ENCODE assay signal across 10 cellular contexts in genomic region chr22:39522091-39522490, GRCh38. TPM values are rescaled to one million over a fixed set of nuclear protein-coding genes. Genes with fewer than 3 reads are reported as not detected.
DNase-seq lines count a peak whose midpoint lies in the region; ATAC-seq and TF ChIP-seq lines count a peak whose summit lies in the region.
"Not testable (repeated sequence)": the region's sequence is repeated elsewhere in the genome, so short reads cannot be mapped to it uniquely, and the experiment has no call there.
"Had no signal": no experiment of that assay in that cellular context is flagged by ENCODE, and none has a peak within 500 bp of the region (broad histone marks: within the 10 kb centered on the region; RNA-seq: fewer than 3 reads in every experiment).

No MANE protein-coding gene starts in this region.

- not testable (repeated sequence) for H2AFZ ChIP-seq in SU-DHL-6 (ENCODE audit: low read depth, low read length, severe bottlenecking)

- H3F3A ChIP-seq in SU-DHL-6 (ENCODE audit: insufficient read depth), result peaks cover 81% of the 10 kb centered on the region

- WGBS in endodermal cell (ENCODE audit: insufficient coverage in 1 of 2, insufficient read length in 1 of 2), 2 experiments, result 86 to 90% methylated on average over 1 to 3 of the region's 5 CpGs

- peak overlapping the region; percentile 98 for H3K4me3 ChIP-seq in BE2C (ENCODE audit: low read depth, low read length)
- peak overlapping the region; percentile 87 for H3K4me3 ChIP-seq in SU-DHL-6 (ENCODE audit: insufficient read depth, low read length, poor library complexity, severe bottlenecking)
- peak overlapping the region; percentile 97 for H3K4me3 ChIP-seq in endodermal cell (ENCODE audit: low read length)
- H3K4me3 ChIP-seq in iPS-20b (ENCODE audit: low read length), result peak overlapping the region; percentile 93
- H3K4me3 ChIP-seq in stomach smooth muscle (ENCODE audit: low read length in 2 of 2), result peak overlapping the region; percentile 94 to 98

- H4K20me1 ChIP-seq in SU-DHL-6 (ENCODE audit: low read depth, low read length), result peaks cover 11% of the 10 kb centered on the region; the same call in 1 of the 2 replicates

- H3K27ac ChIP-seq in SU-DHL-6 (ENCODE audit: low read depth, low read length) (peak overlapping the region; percentile 90), stomach smooth muscle (ENCODE audit: low read length) (peak overlapping the region; percentile 99)
- not testable (repeated sequence) for H3K27ac ChIP-seq in endodermal cell (ENCODE audit: low read depth, low read length); iPS-20b (ENCODE audit: low read length)

- H3K36me3 ChIP-seq in BE2C (peaks cover 64% of the 10 kb centered on the region), SU-DHL-6 (ENCODE audit: low read length) (peaks cover 19% of the 10 kb centered on the region), endodermal cell (ENCODE audit: control insufficient read depth, insufficient read depth, low read length) (peaks cover 44% of the 10 kb centered on the region), iPS-20b (ENCODE audit: insufficient read depth, low read depth, low read length) (peaks cover 46% of the 10 kb centered on the region), stomach smooth muscle (ENCODE audit: control insufficient read depth in 2 of 2, insufficient read depth in 2 of 2, low read length in 2 of 2) (peaks cover 22 to 33% of the 10 kb centered on the region in 2 donors)

- not testable (repeated sequence) for H3K9me3 ChIP-seq in BE2C; SU-DHL-6 (ENCODE audit: insufficient read depth, low read length); endodermal cell (ENCODE audit: control insufficient read depth, low read length); iPS-20b (ENCODE audit: insufficient read depth, low read depth, low read length); stomach smooth muscle (ENCODE audit: control insufficient read depth in 2 of 2, low read length in 2 of 2)

- not testable (repeated sequence) for H3K27me3 ChIP-seq in BE2C; SU-DHL-6 (ENCODE audit: low read length); endodermal cell (ENCODE audit: control insufficient read depth, insufficient read depth, low read length, poor library complexity, severe bottlenecking); iPS-20b (ENCODE audit: insufficient read depth, low read length); stomach smooth muscle (ENCODE audit: control insufficient read depth in 1 of 2, insufficient read depth in 2 of 2, low read length in 2 of 2)

- H3K9me2 ChIP-seq in SU-DHL-6 (replicated peaks; ENCODE audit: insufficient read depth, low read length), result not testable (repeated sequence)

- ATAC-seq in activated naive CD8-positive, alpha-beta T cell treated with anti-CD3 and anti-CD28 coated beads, Interleukin-2, amount 10 ng/mL, durations not matched to agents 7 days and 5 days (ENCODE audit: low read depth), result not testable (repeated sequence)

- H3K36me3 Mint-ChIP-seq in HFFc6 (ENCODE audit: low read depth) (peaks cover 39% of the 10 kb centered on the region), endodermal cell (ENCODE audit: low read depth) (peaks cover 50% of the 10 kb centered on the region), neural crest cell (ENCODE audit: low read depth) (peaks cover 45% of the 10 kb centered on the region)
- peaks cover 47% of the 10 kb centered on the region for H3K36me3 Mint-ChIP-seq in activated naive CD8-positive, alpha-beta T cell treated with anti-CD3 and anti-CD28 coated beads, Interleukin-2, amount 10 ng/mL, durations not matched to agents 7 days and 5 days

- peak overlapping the region; percentile 64 for H3K4me2 ChIP-seq in SU-DHL-6 (ENCODE audit: low read depth, low read length, poor library complexity, severe bottlenecking)

- peak overlapping the region; percentile 99 for H3K9ac ChIP-seq in SU-DHL-6 (ENCODE audit: low read length)
- peak overlapping the region; percentile 99 for H3K9ac ChIP-seq in endodermal cell (ENCODE audit: extremely low read depth, low read length, poor library complexity, severe bottlenecking)
- peak overlapping the region; percentile 92; the same call in 1 of the 2 replicates for H3K9ac ChIP-seq in iPS-20b (ENCODE audit: low read depth, low read length)
- H3K9ac ChIP-seq in stomach smooth muscle (ENCODE audit: low read length in 2 of 2), result peak overlapping the region; percentile 82 to 99

- TF ChIP-seq CTCF in BE2C (IDR thresholded peaks at IDR 0.05; ENCODE audit: low read depth, low read length); HFFc6 (IDR thresholded peaks at IDR 0.05); SU-DHL-6 (IDR thresholded peaks at IDR 0.05; ENCODE audit: insufficient read depth, low read length, poor library complexity, severe bottlenecking); endodermal cell (conservative IDR thresholded peaks at IDR 0.05); neural crest cell (conservative IDR thresholded peaks at IDR 0.05): not testable (repeated sequence)

- peaks cover 56% of the 10 kb centered on the region for H3K27me3 Mint-ChIP-seq in HFFc6 (ENCODE audit: insufficient read depth)
- H3K27me3 Mint-ChIP-seq in activated naive CD8-positive, alpha-beta T cell treated with anti-CD3 and anti-CD28 coated beads, Interleukin-2, amount 10 ng/mL, durations not matched to agents 7 days and 5 days; endodermal cell (ENCODE audit: insufficient read depth): not testable (repeated sequence)
- peaks cover 44% of the 10 kb centered on the region for H3K27me3 Mint-ChIP-seq in neural crest cell (ENCODE audit: low read depth)

- H3K9me3 Mint-ChIP-seq in HFFc6, result peaks cover 24% of the 10 kb centered on the region
- H3K9me3 Mint-ChIP-seq in activated naive CD8-positive, alpha-beta T cell treated with anti-CD3 and anti-CD28 coated beads, Interleukin-2, amount 10 ng/mL, durations not matched to agents 7 days and 5 days; endodermal cell; neural crest cell: not testable (repeated sequence)

- peaks cover 56% of the 10 kb centered on the region for H3K4me1 Mint-ChIP-seq in HFFc6 (ENCODE audit: low read depth)
- peaks cover 60% of the 10 kb centered on the region for H3K4me1 Mint-ChIP-seq in activated naive CD8-positive, alpha-beta T cell treated with anti-CD3 and anti-CD28 coated beads, Interleukin-2, amount 10 ng/mL, durations not matched to agents 7 days and 5 days
- H3K4me1 Mint-ChIP-seq in endodermal cell, result peaks cover 26% of the 10 kb centered on the region
- peaks cover 61% of the 10 kb centered on the region for H3K4me1 Mint-ChIP-seq in neural crest cell

- POLR2A ChIA-PET in activated naive CD8-positive, alpha-beta T cell treated with anti-CD3 and anti-CD28 coated beads, Interleukin-2, amount 10 ng/mL, durations not matched to agents 7 days and 5 days (lab: Charles Lee), result interaction anchor here (0.6 to 4.7 kb wide), 7 partner anchors 10 to 522 kb away, joined by 3 to 59 read pairs (median 11); partner anchors contain the start of genes MIEF1, RPL3 and RPS19BP1

- H3K4me3 Mint-ChIP-seq in HFFc6 (peak overlapping the region; percentile 97), endodermal cell (peak overlapping the region; percentile 95), neural crest cell (peak overlapping the region; percentile 100)
- peak overlapping the region; percentile 96 for H3K4me3 Mint-ChIP-seq in activated naive CD8-positive, alpha-beta T cell treated with anti-CD3 and anti-CD28 coated beads, Interleukin-2, amount 10 ng/mL, durations not matched to agents 7 days and 5 days

- H3K27ac Mint-ChIP-seq in HFFc6 (peak overlapping the region; percentile 100), endodermal cell (peak overlapping the region; percentile 100), neural crest cell (ENCODE audit: unreplicated experiment) (peak overlapping the region; percentile 99)
- peak overlapping the region; percentile 99 for H3K27ac Mint-ChIP-seq in activated naive CD8-positive, alpha-beta T cell treated with anti-CD3 and anti-CD28 coated beads, Interleukin-2, amount 10 ng/mL, durations not matched to agents 7 days and 5 days

- H3K4me1 ChIP-seq in BE2C; endodermal cell (ENCODE audit: control insufficient read depth, insufficient read depth, low read length); iPS-20b (ENCODE audit: insufficient read depth, low read length): not testable (repeated sequence)
- peaks cover 52% of the 10 kb centered on the region for H3K4me1 ChIP-seq in stomach smooth muscle (ENCODE audit: control insufficient read depth, insufficient read depth, low read length)

- not testable (repeated sequence) for DNase-seq in BE2C; HFFc6; activated naive CD8-positive, alpha-beta T cell treated with anti-CD3 and anti-CD28 coated beads, Interleukin-2, amount 10 ng/mL, durations not matched to agents 7 days and 5 days; endodermal cell; neural crest cell (ENCODE audit: low read depth, low spot score)

- H3K79me2 ChIP-seq in SU-DHL-6 (ENCODE audit: insufficient read depth, low read length), result peaks cover 38% of the 10 kb centered on the region

RNA-seq across cellular contexts. Expression of gene ATF4, which starts 1.7 kb away (rescaled TPM):
- polyA plus RNA-seq in BE2C (2012; ENCODE audit: insufficient read depth, insufficient read length, low read depth), result 1,602 TPM
- total RNA-seq in HFFc6 (2021; fragmentation: NEBNext Ultra II Directional; extraction: Animal tissue kit (Norgen Biotek cat#: 25700)), result 100 to 1,000 TPM; 227 to 271 (median 249) TPM
- 100 to 1,000 TPM; 413 to 424 TPM for total RNA-seq in activated naive CD8-positive, alpha-beta T cell treated with anti-CD3 and anti-CD28 coated beads, Interleukin-2, amount 10 ng/mL, durations not matched to agents 7 days and 5 days
- total RNA-seq in endodermal cell, result 100 to 1,000 TPM; 335 to 341 TPM
- polyA plus RNA-seq in endodermal cell (2013, experiment 1 of 2), result 370 TPM
- 330 TPM for polyA plus RNA-seq in endodermal cell (2013, experiment 2 of 2)
- 363 and 364 TPM in 2 replicates for total RNA-seq in neural crest cell

RNA-seq across cellular contexts. Expression of gene RPS19BP1, which starts 10.5 kb away (rescaled TPM):
- 624 TPM for polyA plus RNA-seq in BE2C (2012; ENCODE audit: insufficient read depth, insufficient read length, low read depth)
- 10 to 100 TPM; 60.5 to 85.5 (median 75.9) TPM for total RNA-seq in HFFc6 (2021; fragmentation: NEBNext Ultra II Directional; extraction: Animal tissue kit (Norgen Biotek cat#: 25700))
- 10 to 100 TPM; 66.5 to 71.4 TPM for total RNA-seq in activated naive CD8-positive, alpha-beta T cell treated with anti-CD3 and anti-CD28 coated beads, Interleukin-2, amount 10 ng/mL, durations not matched to agents 7 days and 5 days
- total RNA-seq in endodermal cell (10 to 100 TPM; 65.5 to 70.3 TPM), neural crest cell (67.5 and 72.6 TPM in 2 replicates)
- 66.1 TPM for polyA plus RNA-seq in endodermal cell (2013, experiment 1 of 2)
- polyA plus RNA-seq in endodermal cell (2013, experiment 2 of 2), result 59.9 TPM

RNA-seq across cellular contexts. Expression of gene MIEF1, which starts 20.0 kb away (rescaled TPM):
- 117 TPM for polyA plus RNA-seq in BE2C (2012; ENCODE audit: insufficient read depth, insufficient read length, low read depth)
- total RNA-seq in HFFc6 (2021; fragmentation: NEBNext Ultra II Directional; extraction: Animal tissue kit (Norgen Biotek cat#: 25700)), result 10 to 100 TPM; 26.4 to 32.8 (median 28.7) TPM
- total RNA-seq in activated naive CD8-positive, alpha-beta T cell treated with anti-CD3 and anti-CD28 coated beads, Interleukin-2, amount 10 ng/mL, durations not matched to agents 7 days and 5 days, result 10 to 100 TPM; 33.9 to 40.0 TPM
- 10 to 100 TPM; 36.0 to 43.3 TPM for total RNA-seq in endodermal cell
- 28.1 TPM for polyA plus RNA-seq in endodermal cell (2013, experiment 1 of 2)
- polyA plus RNA-seq in endodermal cell (2013, experiment 2 of 2), result 26.6 TPM
- 43.3 and 45.0 TPM in 2 replicates for total RNA-seq in neural crest cell

RNA-seq across cellular contexts. Expression of gene CACNA1I, which starts 48.5 kb away (rescaled TPM):
- polyA plus RNA-seq in BE2C (2012; ENCODE audit: insufficient read depth, insufficient read length, low read depth), result not detected
- not detected for total RNA-seq in HFFc6 (2021; fragmentation: NEBNext Ultra II Directional; extraction: Animal tissue kit (Norgen Biotek cat#: 25700))
- 10 to 100 TPM; 17.3 to 19.0 TPM for total RNA-seq in activated naive CD8-positive, alpha-beta T cell treated with anti-CD3 and anti-CD28 coated beads, Interleukin-2, amount 10 ng/mL, durations not matched to agents 7 days and 5 days
- total RNA-seq in endodermal cell (1 to 10 TPM; 1.2 to 2.2 TPM), neural crest cell (0.07 TPM in 2 replicates)
- polyA plus RNA-seq in endodermal cell (2013, experiment 1 of 2), result 0.32 TPM
- 0.29 TPM for polyA plus RNA-seq in endodermal cell (2013, experiment 2 of 2)
- total RNA-seq: dermis blood vessel endothelial cell, RPMI7951 had no signal
